22 cellular contexts compared by ENCODE assay signal in genomic region chr15:35054380-35054779, GRCh38. TPM values are rescaled to one million over a fixed set of nuclear protein-coding genes. Genes with fewer than 3 reads are reported as not detected.
DNase-seq lines count a peak whose midpoint lies in the region; ATAC-seq and TF ChIP-seq lines count a peak whose summit lies in the region.
"Had no signal": no experiment of that assay in that cellular context is flagged by ENCODE, and none has a peak within 500 bp of the region (broad histone marks: within the 10 kb centered on the region; RNA-seq: fewer than 3 reads in every experiment).

No MANE protein-coding gene starts in this region.

- dilution Hi-C loops in mammary epithelial cell (cut with HindIII; ENCODE audit: low sequenced_read_pairs) = no loop called here

- no TSS peak for BruUV-seq in mammary epithelial cell (replicated peaks; lab: Mats Ljungman, UMichigan)

- H3K4me3 ChIP-seq in NB4 (ENCODE audit: low read depth, low read length) = no peak overlapping the region
- H3K4me3 ChIP-seq in mammary epithelial cell (replicated peaks in 1 of 3; ENCODE audit: insufficient read depth in 1 of 3, low read depth in 2 of 3, low read length in 3 of 3) = no peak overlapping the region
- H3K4me3 ChIP-seq: SJCRH30 had no signal

- intact Hi-C loops in mammary epithelial cell (cut with micrococcal nuclease) = no loop called here

- no peak overlapping the region for H3K9ac ChIP-seq in mammary epithelial cell (ENCODE audit: insufficient read depth, low read length)

- no peaks in the 10 kb centered on the region for H3K4me1 ChIP-seq in mammary epithelial cell (ENCODE audit: insufficient read depth, low read length)
- no peaks in the 10 kb centered on the region for H3K4me1 ChIP-seq in foreskin keratinocyte
- H3K4me1 ChIP-seq: Caco-2, SJCRH30 had no signal

- in situ Hi-C loops in mammary epithelial cell (cut with MboI; ENCODE audit: low sequenced_read_pairs in 2 of 2) = no loop called here

- WGBS in mammary epithelial cell (ENCODE audit: low coverage, missing lambda C conversion rate) = 83% methylated on average over 6 of the region's 6 CpGs

- no peak overlapping the region for H3K27ac ChIP-seq in mammary epithelial cell (ENCODE audit: insufficient read depth, low read depth, low read length)
- no peak overlapping the region for H3K27ac ChIP-seq in foreskin keratinocyte
- H3K27ac ChIP-seq: SJCRH30 had no signal

- H3K27me3 ChIP-seq in mammary epithelial cell (ENCODE audit: insufficient read depth, low read length) (no peaks in the 10 kb centered on the region), foreskin keratinocyte (no peaks in the 10 kb centered on the region)

- H3K79me2 ChIP-seq in mammary epithelial cell (ENCODE audit: insufficient read depth, low read length) = no peaks in the 10 kb centered on the region

- peak; percentile 51 for ATAC-seq in foreskin keratinocyte
- no peak for ATAC-seq in GM19023 (IDR thresholded peaks at IDR 0.05; ENCODE audit: unreplicated experiment)
- ATAC-seq in HG02870 (IDR thresholded peaks at IDR 0.05; ENCODE audit: unreplicated experiment) = no peak
- ATAC-seq: CD8-positive, alpha-beta T cell; SK-N-SH treated with all-trans-retinoic acid at 6 μM for 48 hours had no signal

- no peaks in the 10 kb centered on the region for H4K20me1 ChIP-seq in mammary epithelial cell (ENCODE audit: insufficient read depth, low read length)

- no peak overlapping the region for H3K4me2 ChIP-seq in mammary epithelial cell (ENCODE audit: insufficient read depth, low read depth, low read length)

- peak; percentile 5 for DNase-seq in NB4 (ENCODE audit: low read depth)
- DNase-seq in mammary epithelial cell = peak; percentile 6
- DNase-seq in foreskin keratinocyte = peak in 1 of 2 donors; percentile 27
- DNase-seq in renal cortical epithelial cell (ENCODE audit: low read depth) = peak; percentile 50
- no peak for DNase-seq in NCI-H2171 treated with DMSO at 0.1 percent for 48 hours (lab: John Stamatoyannopoulos, UW)
- DNase-seq: C1 segment of cervical spinal cord; Caco-2; CD8-positive, alpha-beta T cell; HCEC 1CT; NCI-H1048; NCI-H1417; NCI-H1694; NCI-H2081; NCI-H345; NCI-H510A treated with DMSO at 0.1 percent for 48 hours; NCI-H748 treated with DMSO at 0.1 percent for 48 hours; SJCRH30 had no signal

- no peak overlapping the region for H2AFZ ChIP-seq in mammary epithelial cell (ENCODE audit: low read depth, low read length)

- no peaks in the 10 kb centered on the region for H3K36me3 ChIP-seq in mammary epithelial cell (ENCODE audit: insufficient read depth, low read length)
- H3K36me3 ChIP-seq: SJCRH30 had no signal

- no peaks in the 10 kb centered on the region for H3K9me3 ChIP-seq in mammary epithelial cell (replicated peaks; ENCODE audit: insufficient read depth, low read length)
- H3K9me3 ChIP-seq: Caco-2, SJCRH30 had no signal

- TF ChIP-seq CTCF in NB4 (IDR thresholded peaks at IDR 0.05; ENCODE audit: low read depth, low read length) = no peak
- no peak for TF ChIP-seq CTCF in mammary epithelial cell (conservative IDR thresholded peaks at IDR 0.05 in 1 of 2, IDR thresholded peaks at IDR 0.05 in 1 of 2; ENCODE audit: extremely low read depth in 1 of 2, insufficient read depth in 1 of 2, low read depth in 1 of 2, low read length in 2 of 2)
- no peak for TF ChIP-seq CTCF in foreskin keratinocyte (conservative IDR thresholded peaks at IDR 0.05)

- no peak for TF ChIP-seq POLR2A in NB4 (IDR thresholded peaks at IDR 0.05; ENCODE audit: extremely low read depth, insufficient read length)

- CTCF ChIA-PET in mammary epithelial cell (lab: Charles Lee; ENCODE audit: low non-redundant PET) = no interaction called here

RNA-seq across cellular contexts. Expression of gene NANOGP8, which starts 30.7 kb away (rescaled TPM):
- not detected for total RNA-seq in mammary epithelial cell
- not detected for polyA plus RNA-seq in mammary epithelial cell
- polyA minus RNA-seq in mammary epithelial cell = not detected
- not detected in 2 replicates for total RNA-seq in foreskin keratinocyte
- not detected in 2 replicates for polyA plus RNA-seq in foreskin keratinocyte
- not detected in 2 replicates for total RNA-seq in renal cortical epithelial cell
- total RNA-seq: A673; Caco-2; CD8-positive, alpha-beta T cell; HT-29; SJCRH30 had no signal
